In the genomic region with DNA sequence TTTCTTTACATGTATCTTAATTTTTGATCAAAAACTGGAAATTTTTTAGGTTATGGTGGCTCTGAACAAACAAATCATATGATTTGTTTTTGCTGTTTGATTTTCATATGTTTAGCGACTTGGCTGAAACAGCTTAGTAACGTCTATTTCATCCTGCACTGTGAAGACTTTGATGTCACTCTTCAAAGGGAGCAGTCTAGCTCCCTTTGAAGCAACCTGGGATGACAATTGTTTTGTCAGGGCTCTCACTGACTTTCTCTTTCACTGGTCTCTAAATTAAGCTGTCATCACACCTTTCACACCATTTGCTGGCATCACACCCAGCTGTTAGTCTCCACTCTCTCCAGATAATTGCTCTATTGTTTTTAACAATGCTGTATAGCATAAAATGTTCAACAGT, we compare ENCODE assay signal across 8 cellular contexts.
"Had no signal": no experiment of that assay in that cellular context is flagged by ENCODE, and none has a peak within 500 bp of the region (broad histone marks: within the 10 kb centered on the region; RNA-seq: fewer than 3 reads in every experiment).

No MANE protein-coding gene starts in this region.

- H3K4me3 Mint-ChIP-seq: GM23338, H9 had no signal

- H3K4me1 Mint-ChIP-seq: GM23338, H9 had no signal

- H3K4me2 ChIP-seq: GM23338 had no signal

- FAIRE-seq: H1, H54, HTR-8/SVneo had no signal

- H2AFZ ChIP-seq: GM23338 had no signal

- ATAC-seq: GM23338 had no signal

- DNase-seq: H9, HCEC 1CT, IMR-90, KBM-7 had no signal

- H3K27ac Mint-ChIP-seq: GM23338, H9 had no signal

- H3K4me3 ChIP-seq: GM23338 had no signal
